30 cellular contexts compared by ENCODE assay signal in genomic region chr1:111752186-111752585, GRCh38. TPM values are rescaled to one million over a fixed set of nuclear protein-coding genes. Genes with fewer than 3 reads are reported as not detected.
"Had no signal": no experiment of that assay in that cellular context is flagged by ENCODE, and none has a peak within 500 bp of the region (broad histone marks: within the 10 kb centered on the region; RNA-seq: fewer than 3 reads in every experiment).

No MANE protein-coding gene starts in this region.

- H3K4me3 Mint-ChIP-seq: activated CD4-positive, alpha-beta T cell treated with anti-CD3 and anti-CD28 coated beads, Interleukin-2, amount 10 ng/mL, durations not matched to agents 7 days and 5 days; activated naive CD4-positive, alpha-beta T cell treated with anti-CD3 and anti-CD28 coated beads for 36 hours; activated naive CD8-positive, alpha-beta T cell treated with anti-CD3 and anti-CD28 coated beads for 36 hours; activated T-helper 1 cell treated with anti-CD3 and anti-CD28 coated beads, Interleukin-12 subunit alpha, Interleukin-12 subunit beta, Interleukin-2, Interleukin-4 antibody, amounts not matched to agents 30 ng/mL and 10 ng/mL and 1 ng/mL, durations not matched to agents 14 hours and 24 hours and 36 hours; nephron progenitor cell; stimulated activated effector memory CD8-positive, alpha-beta T cell treated with anti-CD3 and anti-CD28 coated beads, Interleukin-12 subunit alpha, Interleukin-12 subunit beta, amount 100 ng/mL, for 72 hours; stimulated activated naive CD8-positive, alpha-beta T cell treated with anti-CD3 and anti-CD28 coated beads, Interleukin-15, Interleukin-2, amounts not matched to agents 100 ng/mL and 50 ng/mL, for 24 hours; type B pancreatic cell had no signal

- H3K4me1 ChIP-seq: prostate gland, uterus had no signal

- H3K9me3 ChIP-seq: adrenal gland, ascending aorta, gastroesophageal sphincter, left lung, lower lobe of right lung, neutrophil, ovary, prostate gland, uterus had no signal

- H3K27ac Mint-ChIP-seq: activated CD4-positive, alpha-beta T cell treated with anti-CD3 and anti-CD28 coated beads, Interleukin-2, amount 10 ng/mL, durations not matched to agents 7 days and 5 days; activated naive CD4-positive, alpha-beta T cell treated with anti-CD3 and anti-CD28 coated beads for 36 hours; activated T-helper 1 cell treated with anti-CD3 and anti-CD28 coated beads, Interleukin-12 subunit alpha, Interleukin-12 subunit beta, Interleukin-2, Interleukin-4 antibody, amounts not matched to agents 30 ng/mL and 10 ng/mL and 1 ng/mL, durations not matched to agents 14 hours and 24 hours and 36 hours; brain; nephron progenitor cell; stimulated activated effector memory CD8-positive, alpha-beta T cell treated with anti-CD3 and anti-CD28 coated beads, Interleukin-12 subunit alpha, Interleukin-12 subunit beta, amount 100 ng/mL, for 72 hours; stimulated activated naive CD8-positive, alpha-beta T cell treated with anti-CD3 and anti-CD28 coated beads, Interleukin-15, Interleukin-2, amounts not matched to agents 100 ng/mL and 50 ng/mL, for 24 hours; type B pancreatic cell had no signal

- H3K36me3 ChIP-seq: adrenal gland, ascending aorta, gastroesophageal sphincter, left lung, neutrophil, ovary, prostate gland, uterus had no signal

- DNase-seq: activated CD4-positive, alpha-beta T cell treated with anti-CD3 and anti-CD28 coated beads, Interleukin-2, amount 10 ng/mL, durations not matched to agents 7 days and 5 days; activated CD4-positive, CD25-positive, alpha-beta regulatory T cell treated with anti-CD3 and anti-CD28 coated beads, Interleukin-2, amount 50 U/mL, for 72 hours; activated effector memory CD4-positive, alpha-beta T cell treated with anti-CD3 and anti-CD28 coated beads, Interleukin-2, amount 50 U/mL, for 16 hours; activated naive CD4-positive, alpha-beta T cell treated with anti-CD3 and anti-CD28 coated beads for 36 hours; activated naive CD8-positive, alpha-beta T cell treated with anti-CD3 and anti-CD28 coated beads for 36 hours; adrenal gland; caudate nucleus; cortex of kidney; head of caudate nucleus; hypothalamus; left lung; lower lobe of right lung; mesendoderm; nephron progenitor cell; ovary; retina; small intestine; stimulated activated CD4-positive, alpha-beta T cell treated with anti-CD3 and anti-CD28 coated beads, Interleukin-4, amount 100 ng/mL, for 24 hours; substantia nigra; uterus had no signal

- H3K27me3 Mint-ChIP-seq: activated CD4-positive, alpha-beta T cell treated with anti-CD3 and anti-CD28 coated beads, Interleukin-2, amount 10 ng/mL, durations not matched to agents 7 days and 5 days; activated naive CD8-positive, alpha-beta T cell treated with anti-CD3 and anti-CD28 coated beads for 36 hours; stimulated activated naive CD8-positive, alpha-beta T cell treated with anti-CD3 and anti-CD28 coated beads, Interleukin-15, Interleukin-2, amounts not matched to agents 100 ng/mL and 50 ng/mL, for 24 hours had no signal

- H3K9me3 Mint-ChIP-seq: activated naive CD4-positive, alpha-beta T cell treated with anti-CD3 and anti-CD28 coated beads for 36 hours; activated naive CD8-positive, alpha-beta T cell treated with anti-CD3 and anti-CD28 coated beads for 36 hours; activated T-helper 1 cell treated with anti-CD3 and anti-CD28 coated beads, Interleukin-12 subunit alpha, Interleukin-12 subunit beta, Interleukin-2, Interleukin-4 antibody, amounts not matched to agents 30 ng/mL and 10 ng/mL and 1 ng/mL, durations not matched to agents 14 hours and 24 hours and 36 hours; brain; nephron progenitor cell; stimulated activated effector memory CD8-positive, alpha-beta T cell treated with anti-CD3 and anti-CD28 coated beads, Interleukin-12 subunit alpha, Interleukin-12 subunit beta, amount 100 ng/mL, for 72 hours; stimulated activated naive CD8-positive, alpha-beta T cell treated with anti-CD3 and anti-CD28 coated beads, Interleukin-15, Interleukin-2, amounts not matched to agents 100 ng/mL and 50 ng/mL, for 24 hours; type B pancreatic cell had no signal

- H3K4me3 ChIP-seq: adrenal gland, ascending aorta, gastroesophageal sphincter, left lung, lower lobe of right lung, ovary, prostate gland, uterus had no signal

- H3K27ac ChIP-seq: adrenal gland, ascending aorta, gastroesophageal sphincter, left lung, lower lobe of right lung, neutrophil, ovary, prostate gland, uterus had no signal

- H3K36me3 Mint-ChIP-seq: type B pancreatic cell had no signal

- H3K27me3 ChIP-seq: adrenal gland, ascending aorta, gastroesophageal sphincter, left lung, neutrophil, ovary, uterus had no signal

- ATAC-seq: gastroesophageal sphincter; left lung; lower lobe of right lung; sciatic nerve; stimulated activated effector memory CD8-positive, alpha-beta T cell treated with anti-CD3 and anti-CD28 coated beads, Interleukin-12 subunit alpha, Interleukin-12 subunit beta, amount 100 ng/mL, for 72 hours had no signal

RNA-seq across cellular contexts. Expression of gene INKA2, which starts 13.0 kb away (rescaled TPM):
- total RNA-seq: ascending aorta had no signal
